Comparison of ENCODE assay signal across 8 cellular contexts in genomic region chr9:83062653-83063527, GRCh38. TPM values are rescaled to one million over a fixed set of nuclear protein-coding genes. Genes with fewer than 3 reads are reported as not detected.
DNase-seq lines count a peak whose midpoint lies in the region; ATAC-seq and TF ChIP-seq lines count a peak whose summit lies in the region.

Gene RASEF, minus strand, starts transcription at chr9:83063142. Its CDS starts 275 bp downstream, at chr9:83062867.

- no peak for TF ChIP-seq POLR2A in esophagus muscularis mucosa (IDR thresholded peaks at IDR 0.05; ENCODE audit: low read depth)

- H3K9ac ChIP-seq in parathyroid adenoma = no peak within 1 kb of the TSS

- DNase-seq in ELF-1 (ENCODE audit: low read depth, low spot score) = peak; percentile 82
- DNase-seq in NCI-H510A (lab: John Stamatoyannopoulos, UW) = peak; percentile 93
- peak; percentile 45 for DNase-seq in esophagus muscularis mucosa (ENCODE audit: extremely low spot score)
- no peak for DNase-seq in activated CD4-positive, CD25-positive, alpha-beta regulatory T cell (lab: John Stamatoyannopoulos, UW)
- no peak for DNase-seq in stimulated activated naive CD4-positive, alpha-beta T cell (lab: John Stamatoyannopoulos, UW)

- ATAC-seq in GM19324 (IDR thresholded peaks at IDR 0.05; ENCODE audit: low FRiP score, unreplicated experiment) (no peak), HG03039 (IDR thresholded peaks at IDR 0.05; ENCODE audit: unreplicated experiment) (no peak)

- H3K79me2 ChIP-seq in parathyroid adenoma = no peaks in the 10 kb centered on the region

- H3K27ac ChIP-seq in esophagus muscularis mucosa (replicated peaks in 1 of 4) (peak within 1 kb of the TSS in 1 of 4 donors; percentile 13), parathyroid adenoma (no peak within 1 kb of the TSS)

- H3K36me3 ChIP-seq in esophagus muscularis mucosa = no peaks in the 10 kb centered on the region
- no peaks in the 10 kb centered on the region for H3K36me3 ChIP-seq in parathyroid adenoma (ENCODE audit: control insufficient read depth, insufficient read depth, low read length)

- intact Hi-C loops in esophagus muscularis mucosa (cut with DNase I) = no loop called here

- 6% methylated on average over 22 of the region's 98 CpGs for WGBS in esophagus muscularis mucosa

- H3K9me3 ChIP-seq in esophagus muscularis mucosa (peaks cover 0 to 3% (median 0%) of the 10 kb centered on the region in 4 donors), parathyroid adenoma (ENCODE audit: control insufficient read depth, low read length) (no peaks in the 10 kb centered on the region)

- H3K4me3 ChIP-seq in esophagus muscularis mucosa (peak within 1 kb of the TSS; percentile 29 to 53 (median 38)), parathyroid adenoma (ENCODE audit: low read depth, low read length) (peak within 1 kb of the TSS; percentile 50)

- H3K4me1 ChIP-seq in esophagus muscularis mucosa (peaks cover 10 to 20% (median 16%) of the 10 kb centered on the region in 4 donors), parathyroid adenoma (no peaks in the 10 kb centered on the region)

- TF ChIP-seq CTCF in esophagus muscularis mucosa (IDR thresholded peaks at IDR 0.05) (no peak), parathyroid adenoma (IDR thresholded peaks at IDR 0.05) (no peak)

- TF ChIP-seq EP300 in esophagus muscularis mucosa (IDR thresholded peaks at IDR 0.05) = no peak

- peak within 1 kb of the TSS; percentile 66 for H2AFZ ChIP-seq in parathyroid adenoma

- H3K4me2 ChIP-seq in parathyroid adenoma (ENCODE audit: low read length) = peak within 1 kb of the TSS; percentile 77

- H3K27me3 ChIP-seq in esophagus muscularis mucosa (peaks cover 0 to 73% (median 14%) of the 10 kb centered on the region in 4 donors), parathyroid adenoma (ENCODE audit: control insufficient read depth, insufficient read depth, low read length) (no peaks in the 10 kb centered on the region)

RNA-seq across cellular contexts. Expression of gene RASEF, which starts in this region (rescaled TPM):
- total RNA-seq in esophagus muscularis mucosa = under 1 TPM; under 0.01 to 0.42 (median 0.24) TPM

Comparison
In these comparisons a context has a peak if more than half of its experiments do, and no peak if none do; other contexts are left out.
1. Peak in DNase-seq and H3K4me3 ChIP-seq in esophagus muscularis mucosa; RNA of the gene not detected or under 1 TPM.
2. DNase-seq: peak in ELF-1 (single experiment) and NCI-H510A (single experiment); none in activated CD4-positive, CD25-positive, alpha-beta regulatory T cell (0 of 4) and stimulated activated naive CD4-positive, alpha-beta T cell (0 of 6).